ENCODE assay signal across 8 cellular contexts in the genomic region with DNA sequence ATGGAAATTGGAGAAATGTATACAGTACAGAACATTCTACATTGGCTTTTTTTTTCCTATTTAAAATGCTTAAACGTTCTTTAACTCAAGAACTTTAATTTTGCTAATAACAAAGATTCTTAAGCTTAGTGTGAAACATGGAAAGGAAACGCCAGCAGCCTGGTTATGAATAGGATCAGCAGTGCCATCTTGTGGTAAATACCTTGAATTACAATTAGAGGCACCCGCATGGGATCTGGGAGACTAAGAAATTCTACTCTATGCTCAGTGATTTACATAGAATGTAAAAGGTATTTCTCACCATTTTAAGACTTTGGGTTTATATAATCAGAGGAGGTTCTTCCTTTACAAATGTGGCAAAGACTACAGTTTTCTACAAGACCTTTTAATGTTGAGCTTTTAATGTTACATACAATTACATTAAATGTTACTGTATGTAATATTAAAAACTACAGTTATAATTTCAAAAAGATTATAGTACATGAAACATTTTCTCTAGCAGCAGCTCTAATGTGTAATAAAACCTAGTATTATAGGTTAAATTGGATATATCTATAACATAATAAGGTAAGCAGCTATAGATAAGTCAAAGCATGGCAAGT. TPM values are rescaled to one million over a fixed set of nuclear protein-coding genes. Genes with fewer than 3 reads are reported as not detected.
DNase-seq lines count a peak whose midpoint lies in the region; ATAC-seq and TF ChIP-seq lines count a peak whose summit lies in the region.

No MANE protein-coding gene starts in this region.

- H3K9me3 ChIP-seq in stomach, result no peaks in the 10 kb centered on the region

- no peak for TF ChIP-seq POLR2A in stomach (IDR thresholded peaks at IDR 0.05)

- intact Hi-C loops in stomach (cut with DNase I; ENCODE audit: low total_unique reads), result no loop called here

- TF ChIP-seq CTCF in astrocyte of the cerebellum (IDR thresholded peaks at IDR 0.05; ENCODE audit: low read depth, low read length, missing control alignments), result peak; percentile 60
- TF ChIP-seq CTCF in stomach (IDR thresholded peaks at IDR 0.05), result peak in 5 of 7 experiments; percentile 40 to 82 (median 66)

- peaks cover 0 to 4% (median 0%) of the 10 kb centered on the region in 3 donors for H3K27me3 ChIP-seq in stomach

- peak; percentile 54 for DNase-seq in NOMO-1 treated with DMSO at 0.1 percent for 48 hours (lab: John Stamatoyannopoulos, UW; ENCODE audit: unreplicated experiment)
- no peak for DNase-seq in NOMO-1 treated with dmso at 0.1 percent for 144 hours (lab: John Stamatoyannopoulos, UW; ENCODE audit: unreplicated experiment)
- peak; percentile 48 for DNase-seq in HCEC 1CT
- peak; percentile 13 for DNase-seq in NCI-H748 treated with DMSO at 0.1 percent for 48 hours (lab: John Stamatoyannopoulos, UW)
- peak; percentile 20 for DNase-seq in astrocyte of the cerebellum (ENCODE audit: low read depth)
- peak; percentile 82 for DNase-seq in iPS-NIHi7 (ENCODE audit: extremely low spot score)
- peak; percentile 30 for DNase-seq in stomach

- H3K27ac ChIP-seq in stomach, result no peak overlapping the region

- H3K4me3 ChIP-seq in astrocyte of the cerebellum (ENCODE audit: low read depth, low read length) (no peak overlapping the region), stomach (no peak overlapping the region)

- no peak for TF ChIP-seq EP300 in stomach (IDR thresholded peaks at IDR 0.05)

- H3K36me3 ChIP-seq in stomach, result no peaks in the 10 kb centered on the region

- in situ Hi-C loops in astrocyte of the cerebellum (cut with HindIII; ENCODE audit: low sequenced_read_pairs), result no loop called here

- no peak for ATAC-seq in GM21737 (IDR thresholded peaks at IDR 0.05; ENCODE audit: unreplicated experiment)

- 7 to 17% (median 14%) methylated on average over 3 of the region's 3 CpGs for WGBS in stomach, 5 donors

- H3K4me1 ChIP-seq in stomach, result no peaks in the 10 kb centered on the region

RNA-seq across cellular contexts. Expression of a gene that starts 32.1 kb away (rescaled TPM):
- total RNA-seq in stomach, result not detected
- polyA plus RNA-seq in stomach, result not detected

RNA-seq across cellular contexts. Expression of a gene that starts 49.6 kb away (rescaled TPM):
- 100 to 1,000 TPM in 1 of 5 donors, 10 to 100 TPM in 4; 26.3 to 101 (median 73.7) TPM for total RNA-seq in stomach
- polyA plus RNA-seq in stomach, result 100 to 1,000 TPM in 1 of 3 donors, 10 to 100 TPM in 2; 54.5 to 106 (median 87.5) TPM
